8 cellular contexts compared by ENCODE assay signal in genomic region chr22:26589845-26590524, GRCh38. TPM values are rescaled to one million over a fixed set of nuclear protein-coding genes. Genes with fewer than 3 reads are reported as not detected.
DNase-seq lines count a peak whose midpoint lies in the region; ATAC-seq and TF ChIP-seq lines count a peak whose summit lies in the region.

Gene TPST2, minus strand, starts transcription at chr22:26590132. Its CDS starts 48,502 bp downstream, at chr22:26541630.

- H3K4me3 ChIP-seq in kidney epithelial cell (ENCODE audit: low read depth, low read length) = peak within 1 kb of the TSS; percentile 69

- ATAC-seq in GM18498 (IDR thresholded peaks at IDR 0.05; ENCODE audit: unreplicated experiment) = peak; percentile 80
- peak; percentile 78 for ATAC-seq in HG02642 (IDR thresholded peaks at IDR 0.05; ENCODE audit: poor library complexity, unreplicated experiment)
- ATAC-seq in activated CD4-positive, CD25-positive, alpha-beta regulatory T cell treated with anti-CD3 and anti-CD28 coated beads, Interleukin-2, amount 50 U/mL, for 24 hours = peak; percentile 87 to 89

- DNase-seq in NCI-H1694 treated with DMSO at 0.1 percent for 48 hours (lab: John Stamatoyannopoulos, UW) (peak; percentile 27), cerebellar cortex (ENCODE audit: low spot score) (peak; percentile 65), kidney epithelial cell (ENCODE audit: low read depth) (no peak), foreskin melanocyte (no peak)
- DNase-seq in stimulated activated CD4-positive, alpha-beta T cell treated with anti-CD3 and anti-CD28 coated beads, Interleukin-15, amount 100 ng/mL, for 1 hour (ENCODE audit: low read depth in 1 of 2, low spot score in 1 of 2) = peak; percentile 71 to 72

- no peak for TF ChIP-seq CTCF in kidney epithelial cell (IDR thresholded peaks at IDR 0.05; ENCODE audit: insufficient read depth, low read length, poor library complexity, severe bottlenecking)

- H3K27me3 ChIP-seq in kidney epithelial cell (ENCODE audit: control insufficient read depth, insufficient read depth, low read length) = no peaks in the 10 kb centered on the region

- no peaks in the 10 kb centered on the region for H3K36me3 ChIP-seq in kidney epithelial cell (ENCODE audit: control insufficient read depth, insufficient read depth, low read length)

RNA-seq across cellular contexts. Expression of gene TPST2, which starts in this region (rescaled TPM):
- total RNA-seq in kidney epithelial cell = 26.2 and 33.4 TPM in 2 replicates

Comparison
In these comparisons a context has a peak if more than half of its experiments do, and no peak if none do; other contexts are left out.
1. DNase-seq: peak in NCI-H1694 treated with DMSO at 0.1 percent for 48 hours (single experiment), cerebellar cortex (single experiment) and stimulated activated CD4-positive, alpha-beta T cell treated with anti-CD3 and anti-CD28 coated beads, Interleukin-15, amount 100 ng/mL, for 1 hour (2 of 2); none in kidney epithelial cell (single experiment) and foreskin melanocyte (single experiment).
2. Peak in every context shown above with its lines, with median percentiles within 50 percentile points of each other: ATAC-seq.